Comparison of ENCODE assay signal across 7 cellular contexts in the genomic region with DNA sequence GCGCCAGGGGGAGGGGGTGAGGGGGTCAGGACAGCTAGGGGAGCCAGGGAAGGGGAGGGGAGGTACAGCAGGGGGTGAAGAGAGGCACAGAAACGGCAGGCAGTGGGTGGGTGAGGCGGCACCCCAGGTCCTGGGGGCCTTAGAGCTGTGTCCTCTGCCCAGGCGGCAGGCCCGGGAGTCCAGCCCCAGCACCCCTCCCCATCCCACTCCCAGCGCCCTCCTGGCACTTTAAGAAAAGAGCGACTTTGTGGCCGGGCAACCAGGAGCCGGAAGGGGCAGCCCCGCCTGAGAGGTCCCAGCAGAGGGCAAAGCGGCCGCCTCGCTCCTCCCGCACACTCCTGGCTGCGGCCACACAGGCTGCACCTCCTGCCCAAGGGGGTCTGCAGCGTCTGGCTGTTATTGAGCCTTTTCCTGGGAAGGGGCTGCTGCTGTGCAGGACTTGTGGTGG. TPM values are rescaled to one million over a fixed set of nuclear protein-coding genes. Genes with fewer than 3 reads are reported as not detected.
DNase-seq lines count a peak whose midpoint lies in the region; ATAC-seq, FAIRE-seq and TF ChIP-seq lines count a peak whose summit lies in the region.

No MANE protein-coding gene starts in this region.

- intact Hi-C loops in tibial artery (cut with DNase I; ENCODE audit: low total_unique reads): loop anchor here (5.0 kb wide), 1 partner anchor 35 kb away; no protein-coding TSS in a partner anchor

- no peaks in the 10 kb centered on the region for H3K27me3 ChIP-seq in HUES6 (ENCODE audit: control insufficient read depth, insufficient read depth, low read length)
- no peaks in the 10 kb centered on the region for H3K27me3 ChIP-seq in tibial artery

- FAIRE-seq in GM12892 (lab: Jason Lieb, UNC): no peak

- H3K4me3 ChIP-seq in HUES6 (ENCODE audit: low read depth, low read length): peak overlapping the region; percentile 83
- H3K4me3 ChIP-seq in cardiac fibroblast (replicated peaks in 1 of 2; ENCODE audit: low read depth in 2 of 2, low read length in 2 of 2): peak overlapping the region in 1 of 2 donors; percentile 17
- peak overlapping the region; percentile 46 to 63 for H3K4me3 ChIP-seq in tibial artery

- peaks cover 70% of the 10 kb centered on the region for H3K4me1 ChIP-seq in HUES6 (ENCODE audit: control insufficient read depth, insufficient read depth, low read length)
- H3K4me1 ChIP-seq in tibial artery: peaks cover 0 to 82% (median 61%) of the 10 kb centered on the region in 4 donors

- TF ChIP-seq CTCF in cardiac fibroblast (IDR thresholded peaks at IDR 0.05; ENCODE audit: low read depth, low read length): no peak
- TF ChIP-seq CTCF in tibial artery (IDR thresholded peaks at IDR 0.05): no peak

- no peak for TF ChIP-seq POLR2A in GM12892 (IDR thresholded peaks at IDR 0.05; ENCODE audit: low read depth, low read length)

- H3K36me3 ChIP-seq in HUES6 (ENCODE audit: control insufficient read depth, insufficient read depth, low read length): peaks cover 21% of the 10 kb centered on the region
- H3K36me3 ChIP-seq in tibial artery: peaks cover 6 to 27% (median 27%) of the 10 kb centered on the region in 3 donors

- H3K9me3 ChIP-seq in HUES6 (ENCODE audit: control insufficient read depth, insufficient read depth, low read depth, low read length) (no peaks in the 10 kb centered on the region), tibial artery (no peaks in the 10 kb centered on the region)

- H3K9ac ChIP-seq in HUES6 (ENCODE audit: low read length): peak overlapping the region; percentile 79

- no peak for ATAC-seq in left lobe of liver
- no peak for ATAC-seq in GM19452 (IDR thresholded peaks at IDR 0.05; ENCODE audit: unreplicated experiment)

- DNase-seq in cardiac fibroblast (ENCODE audit: low read depth in 2 of 2): peak; percentile 9 to 32
- DNase-seq in left lobe of liver (ENCODE audit: low spot score): peak; percentile 46
- peak in 1 of 2 donors; percentile 68 for DNase-seq in tibial artery
- no peak for DNase-seq in GM12892 (ENCODE audit: insufficient read length)
- no peak for DNase-seq in activated T-cell treated with anti-CD3 and anti-CD28 coated beads for 4 hours

- H3K27ac ChIP-seq in HUES6 (ENCODE audit: low read depth, low read length): peak overlapping the region; percentile 76; the same call in 1 of the 2 replicates
- peak overlapping the region; percentile 62 for H3K27ac ChIP-seq in tibial artery

RNA-seq across cellular contexts. Expression of a gene that starts 42.6 kb away (rescaled TPM):
- total RNA-seq in left lobe of liver: 18.4 TPM
- polyA plus RNA-seq in GM12892 (2012; ENCODE audit: missing spikeins): 0.04 TPM

Comparison
In these comparisons a context has a peak if more than half of its experiments do, and no peak if none do; other contexts are left out.
1. DNase-seq: peak in cardiac fibroblast (2 of 2) and left lobe of liver (single experiment); none in GM12892 (single experiment) and activated T-cell treated with anti-CD3 and anti-CD28 coated beads for 4 hours (single experiment).